ENCODE assay signal across 8 cellular contexts in the genomic region with DNA sequence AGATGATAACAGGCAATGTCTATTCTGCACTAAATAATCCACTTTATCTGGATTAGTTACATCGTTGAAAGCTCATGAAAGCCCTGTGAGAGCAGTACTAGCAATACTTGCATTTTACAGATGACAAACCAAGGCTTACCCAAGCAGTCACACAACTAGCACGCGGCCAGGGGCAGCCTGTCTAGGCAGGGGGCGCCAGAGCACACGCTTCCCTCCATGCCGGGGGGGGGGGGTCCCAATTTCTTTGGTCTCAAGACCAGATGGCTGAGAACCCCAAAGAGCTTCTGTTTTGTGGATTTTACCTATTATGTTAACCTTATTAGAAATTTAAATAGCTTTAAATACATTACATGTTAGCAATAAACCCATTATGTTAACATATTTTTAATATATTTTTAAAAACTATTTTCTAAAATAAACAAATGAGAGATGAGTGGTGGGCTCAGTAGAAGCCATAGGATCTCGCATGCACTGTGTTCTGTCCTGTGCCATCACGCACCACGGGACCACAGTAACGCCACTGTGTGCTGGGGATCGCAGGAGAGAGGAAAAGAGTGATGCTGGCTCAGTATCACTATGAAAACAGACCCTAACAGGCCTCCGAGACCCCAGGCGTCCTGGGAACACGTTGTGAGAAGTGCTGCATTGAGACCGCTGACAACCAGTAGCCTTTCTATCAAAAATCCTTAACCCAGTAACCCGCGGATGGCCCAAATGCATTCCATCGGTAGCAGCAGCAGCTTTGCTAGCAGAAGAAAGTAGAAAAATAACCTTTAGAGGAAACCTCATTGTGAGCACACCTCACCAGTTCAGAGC. TPM values are rescaled to one million over a fixed set of nuclear protein-coding genes. Genes with fewer than 3 reads are reported as not detected.
A peak's percentile ranks its signal among the peaks of the same experiment; 100 is the strongest.
DNase-seq lines count a peak whose midpoint lies in the region; ATAC-seq, FAIRE-seq and TF ChIP-seq lines count a peak whose summit lies in the region.

No MANE protein-coding gene starts in this region.

- H3K27me3 Mint-ChIP-seq in activated T-helper 2 cell treated with anti-CD3 and anti-CD28 coated beads, Interferon-gamma antibody, Interleukin-2, Interleukin-4, amounts not matched to agents 10 μg/mL and 5 μg/mL and 100 μg/mL, durations not matched to agents 14 hours and 24 hours and 36 hours (ENCODE audit: low read depth) = peaks cover 28% of the 10 kb centered on the region

- TF ChIP-seq POLR2A in H1 (IDR thresholded peaks at IDR 0.05; ENCODE audit: control extremely low read depth in 1 of 2, low read depth in 2 of 2, low read length in 2 of 2) = no peak

- peak; percentile 66 for ATAC-seq in GM21529 (IDR thresholded peaks at IDR 0.05; ENCODE audit: unreplicated experiment)
- peak; percentile 75 for ATAC-seq in mucosa of descending colon
- ATAC-seq in GM21619 (IDR thresholded peaks at IDR 0.05; ENCODE audit: unreplicated experiment) = no peak

- H3K4me2 ChIP-seq in H1 (ENCODE audit: insufficient read depth in 1 of 2, low read depth in 2 of 2, low read length in 2 of 2) = no peak overlapping the region

- H2AK5ac ChIP-seq in H1 (ENCODE audit: low read depth, low read length) = peak overlapping the region; percentile 43; the same call in 1 of the 2 replicates

- H2BK12ac ChIP-seq in H1 (ENCODE audit: low read depth, low read length) = peak overlapping the region; percentile 77; the same call in 1 of the 2 replicates

- TF ChIP-seq EP300 in H1 (IDR thresholded peaks at IDR 0.05; ENCODE audit: borderline replicate concordance in 1 of 2, low read depth in 2 of 2, low read length in 2 of 2) = no peak

- in situ Hi-C loops in G401 (cut with HindIII; ENCODE audit: low sequenced_read_pairs) = no loop called here

- H2BK15ac ChIP-seq in H1 (ENCODE audit: low read length) = 0 out of 2 replicates have a peak overlapping the region, but pooled peaks have one; percentile 95

- no peaks in the 10 kb centered on the region for H3K79me1 ChIP-seq in H1 (ENCODE audit: low read depth, low read length)

- H3K27me3 ChIP-seq in H1 (replicated peaks in 1 of 4; ENCODE audit: control insufficient read depth in 3 of 4, extremely low read depth in 1 of 4, insufficient read depth in 3 of 4, low read length in 3 of 4) = peaks cover 9 to 21% (median 20%) of the 10 kb centered on the region in 4 experiments

- no peak overlapping the region for H2BK5ac ChIP-seq in H1 (ENCODE audit: low read depth, low read length)

- no peak overlapping the region for H3K18ac ChIP-seq in H1 (ENCODE audit: extremely low read depth, low read length)

- no peak for FAIRE-seq in H1 (lab: Jason Lieb, UNC)

- H3K4me3 Mint-ChIP-seq in activated T-helper 2 cell treated with anti-CD3 and anti-CD28 coated beads, Interferon-gamma antibody, Interleukin-2, Interleukin-4, amounts not matched to agents 10 μg/mL and 5 μg/mL and 100 μg/mL, durations not matched to agents 14 hours and 24 hours and 36 hours (ENCODE audit: low read depth) = no peak overlapping the region

- no peaks in the 10 kb centered on the region for H3K36me3 Mint-ChIP-seq in activated T-helper 2 cell treated with anti-CD3 and anti-CD28 coated beads, Interferon-gamma antibody, Interleukin-2, Interleukin-4, amounts not matched to agents 10 μg/mL and 5 μg/mL and 100 μg/mL, durations not matched to agents 14 hours and 24 hours and 36 hours (ENCODE audit: low read depth)

- intact Hi-C loops in mucosa of descending colon (cut with DNase I, micrococcal nuclease) = loop anchor here in 1 of 2 donors (5.0 kb wide), 1 partner anchor 89 kb away; no protein-coding TSS in a partner anchor
- intact Hi-C loops in activated T-helper 2 cell treated with anti-CD3 and anti-CD28 coated beads, Interferon-gamma antibody, Interleukin-2, Interleukin-4, amounts not matched to agents 10 μg/mL and 5 μg/mL and 100 μg/mL, durations not matched to agents 14 hours and 24 hours and 36 hours (cut with micrococcal nuclease) = loop anchor here (1.0 kb wide), 2 partner anchors 70 to 88 kb away; no protein-coding TSS in a partner anchor

- H3K36me3 ChIP-seq in H1 (ENCODE audit: control insufficient read depth in 2 of 4, insufficient read depth in 4 of 4, low read length in 3 of 4) (no peaks in the 10 kb centered on the region), mucosa of descending colon (ENCODE audit: low read depth) (no peaks in the 10 kb centered on the region)

- H3K9ac ChIP-seq in H1 (replicated peaks in 1 of 4; ENCODE audit: extremely low read depth in 1 of 4, low read depth in 3 of 4, low read length in 3 of 4) = no peak overlapping the region

- H3K23ac ChIP-seq in H1 (ENCODE audit: insufficient read length) = no peak overlapping the region

- H3K27ac ChIP-seq in VCaP (no peak overlapping the region), H1 (ENCODE audit: low read depth, low read length) (no peak overlapping the region)

- no peaks in the 10 kb centered on the region for H3K4me1 Mint-ChIP-seq in activated T-helper 2 cell treated with anti-CD3 and anti-CD28 coated beads, Interferon-gamma antibody, Interleukin-2, Interleukin-4, amounts not matched to agents 10 μg/mL and 5 μg/mL and 100 μg/mL, durations not matched to agents 14 hours and 24 hours and 36 hours (ENCODE audit: low read depth)

- CTCF ChIA-PET in H1 (lab: Charles Lee; ENCODE audit: partially characterized antibody) = interaction anchor here (0.6 to 8.2 kb wide), 44 partner anchors 9 to 1238 kb away, joined by 3 to 120 read pairs (median 4); no protein-coding TSS in a partner anchor

- H3K4me1 ChIP-seq in H1 (replicated peaks in 1 of 4; ENCODE audit: control insufficient read depth in 3 of 4, insufficient read depth in 4 of 4, low read length in 3 of 4) = peaks cover 0 to 4% (median 1%) of the 10 kb centered on the region in 4 experiments; a peak in 1 of 7 replicates
- H3K4me1 ChIP-seq in mucosa of descending colon (ENCODE audit: low read depth) = peaks cover 1% of the 10 kb centered on the region

- no peak overlapping the region for H4K5ac ChIP-seq in H1 (ENCODE audit: insufficient read length, low read depth, low read length)

- H3K56ac ChIP-seq in H1 (replicated peaks; ENCODE audit: insufficient read length, low read depth, low read length) = no peak overlapping the region

- H3K9me3 ChIP-seq in H1 (ENCODE audit: insufficient read depth in 2 of 2, low read depth in 1 of 2, low read length in 1 of 2) (no peaks in the 10 kb centered on the region), mucosa of descending colon (no peaks in the 10 kb centered on the region)

- H3K27ac Mint-ChIP-seq in activated T-helper 2 cell treated with anti-CD3 and anti-CD28 coated beads, Interferon-gamma antibody, Interleukin-2, Interleukin-4, amounts not matched to agents 10 μg/mL and 5 μg/mL and 100 μg/mL, durations not matched to agents 14 hours and 24 hours and 36 hours = no peak overlapping the region

- no peak overlapping the region for H3K14ac ChIP-seq in H1 (ENCODE audit: insufficient read length)

- H2BK120ac ChIP-seq in H1 (replicated peaks; ENCODE audit: low read depth, low read length) = no peak overlapping the region

- no peaks in the 10 kb centered on the region for H3K79me2 ChIP-seq in H1 (ENCODE audit: control insufficient read depth in 1 of 2, insufficient read depth in 2 of 2, low read length in 2 of 2)

- no peak overlapping the region for H4K91ac ChIP-seq in H1 (replicated peaks; ENCODE audit: insufficient read length, low read length)

- H3K23me2 ChIP-seq in H1 (ENCODE audit: low read depth, low read length) = no peaks in the 10 kb centered on the region; the same call in 1 of the 2 replicates

- DNase-seq in G401 (ENCODE audit: low spot score) = peak; percentile 21
- DNase-seq in H1 (ENCODE audit: low read depth in 1 of 2, low spot score in 2 of 2) = peak in 1 of 2 experiments; percentile 65
- DNase-seq in mucosa of descending colon = peak in 2 of 3 donors; percentile 40 to 50
- DNase-seq in activated T-helper 2 cell treated with anti-CD3 and anti-CD28 coated beads, Interferon-gamma antibody, Interleukin-2, Interleukin-4, amounts not matched to agents 10 μg/mL and 5 μg/mL and 100 μg/mL, durations not matched to agents 14 hours and 24 hours and 36 hours (ENCODE audit: low spot score) = no peak

- 54% methylated on average over 18 of the region's 18 CpGs; no CpG with 5 or more reads in 1 of the 2 experiments for WGBS in H1 (ENCODE audit: extremely low coverage in 1 of 2, insufficient coverage in 1 of 2, insufficient read length in 1 of 2, insufficient replicate concordance in 2 of 2, low coverage in 1 of 2, low lambda C conversion rate in 2 of 2, missing lambda C conversion rate in 1 of 2), 2 experiments

- peak overlapping the region; percentile 81; the same call in 1 of the 2 replicates for H2AFZ ChIP-seq in H1 (ENCODE audit: low read length)

- H4K8ac ChIP-seq in H1 (ENCODE audit: extremely low read depth, insufficient read depth, low read length) = no peak overlapping the region

- H3K4ac ChIP-seq in H1 (replicated peaks; ENCODE audit: insufficient read length, low read depth, low read length) = no peak overlapping the region

- POLR2A ChIA-PET in H1 (lab: Charles Lee; ENCODE audit: partially characterized antibody) = interaction anchor here (0.6 to 0.7 kb wide), 2 partner anchors 10 to 70 kb away, joined by 3 read pairs; no protein-coding TSS in a partner anchor

- no peaks in the 10 kb centered on the region for H3K9me3 Mint-ChIP-seq in activated T-helper 2 cell treated with anti-CD3 and anti-CD28 coated beads, Interferon-gamma antibody, Interleukin-2, Interleukin-4, amounts not matched to agents 10 μg/mL and 5 μg/mL and 100 μg/mL, durations not matched to agents 14 hours and 24 hours and 36 hours

- peak; percentile 82 to 85 for TF ChIP-seq RAD21 in H1 (IDR thresholded peaks at IDR 0.05 in 1 of 2, conservative IDR thresholded peaks at IDR 0.05 in 1 of 2; ENCODE audit: low read depth in 2 of 2, low read length in 2 of 2)

- TF ChIP-seq CTCF in LNCAP (IDR thresholded peaks at IDR 0.05) (peak; percentile 59), VCaP (conservative IDR thresholded peaks at IDR 0.05) (peak; percentile 66), H1 (IDR thresholded peaks at IDR 0.05; ENCODE audit: control extremely low read depth in 1 of 3, insufficient read depth in 1 of 3, low read depth in 1 of 3, low read length in 3 of 3) (peak; percentile 78 to 88 (median 82)), mucosa of descending colon (IDR thresholded peaks at IDR 0.05) (no peak)

- peaks cover 0 to 3% of the 10 kb centered on the region in 2 experiments for H4K20me1 ChIP-seq in H1 (replicated peaks in 1 of 2; ENCODE audit: control insufficient read depth in 1 of 2, insufficient read depth in 2 of 2, low read length in 2 of 2)

- H3K4me3 ChIP-seq in H1 (ENCODE audit: extremely low read depth in 1 of 4, insufficient read depth in 2 of 4, low read depth in 3 of 4, low read length in 4 of 4) = no peak overlapping the region
- no peak overlapping the region for H3K4me3 ChIP-seq in mucosa of descending colon

- no peak overlapping the region for H2BK20ac ChIP-seq in H1 (ENCODE audit: low read length)

RNA-seq across cellular contexts. Expression of a gene that starts 5.3 kb away (rescaled TPM):
- total RNA-seq in G401 (2014; rRNA removed; shearing (Covaris generic)) = not detected in 2 replicates
- 0.19 and 0.23 TPM in 2 replicates for total RNA-seq in H1 (2021; fragmentation: NEBNext Ultra II Directional; extraction: Animal tissue kit (Norgen Biotek cat#: 25700))
- polyA plus RNA-seq in H1 (2011; rRNA removed) = 0.08 and 0.16 TPM in 2 replicates
- 0.13 TPM for polyA plus RNA-seq in H1 (2011; cell fraction: cytosol; rRNA removed)
- 0.17 TPM for polyA plus RNA-seq in H1 (2011; cell fraction: nucleus; rRNA removed)
- 0.11 to 0.25 TPM (median 0.18 TPM) in 3 of 4 replicates, not detected in the other for polyA plus RNA-seq in H1 (2012, experiment 1 of 2)
- 0.12 TPM for polyA plus RNA-seq in H1 (2012, experiment 2 of 2)
- polyA plus RNA-seq in H1 (2013, experiment 1 of 2) = 0.18 TPM
- polyA plus RNA-seq in H1 (2013, experiment 2 of 2) = 0.26 TPM
- 0.09 and 0.10 TPM in 2 replicates for polyA minus RNA-seq in H1 (2011; rRNA and poly(A)+ RNA removed)
- 2.0 TPM for polyA minus RNA-seq in H1 (2011; cell fraction: cytosol; rRNA and poly(A)+ RNA removed)
- 0.80 TPM for polyA minus RNA-seq in H1 (2011; cell fraction: nucleus; rRNA and poly(A)+ RNA removed)
- total RNA-seq in mucosa of descending colon = under 1 TPM in 1 of 3 donors, not detected in 2; 0.13 TPM
- total RNA-seq in activated T-helper 2 cell treated with anti-CD3 and anti-CD28 coated beads, Interferon-gamma antibody, Interleukin-2, Interleukin-4, amounts not matched to agents 10 μg/mL and 5 μg/mL and 100 μg/mL, durations not matched to agents 14 hours and 24 hours and 36 hours = 0.14 and 0.25 TPM in 2 replicates

RNA-seq across cellular contexts. Expression of a gene that starts 28.9 kb away (rescaled TPM):
- 28.1 and 32.6 TPM in 2 replicates for total RNA-seq in G401 (2014; rRNA removed; shearing (Covaris generic))
- total RNA-seq in H1 (2021; fragmentation: NEBNext Ultra II Directional; extraction: Animal tissue kit (Norgen Biotek cat#: 25700)) = 50.6 and 52.3 TPM in 2 replicates
- polyA plus RNA-seq in H1 (2011; rRNA removed) = 67.8 and 76.1 TPM in 2 replicates
- polyA plus RNA-seq in H1 (2011; cell fraction: cytosol; rRNA removed) = 63.0 TPM
- 23.3 TPM for polyA plus RNA-seq in H1 (2011; cell fraction: nucleus; rRNA removed)
- 41.5 to 56.7 TPM (median 45.1 TPM) in 4 replicates for polyA plus RNA-seq in H1 (2012, experiment 1 of 2)
- 31.3 TPM for polyA plus RNA-seq in H1 (2012, experiment 2 of 2)
- 81.1 TPM for polyA plus RNA-seq in H1 (2013, experiment 1 of 2)
- 100 TPM for polyA plus RNA-seq in H1 (2013, experiment 2 of 2)
- polyA minus RNA-seq in H1 (2011; rRNA and poly(A)+ RNA removed) = 27.1 and 29.1 TPM in 2 replicates
- 12.5 TPM for polyA minus RNA-seq in H1 (2011; cell fraction: cytosol; rRNA and poly(A)+ RNA removed)
- 30.6 TPM for polyA minus RNA-seq in H1 (2011; cell fraction: nucleus; rRNA and poly(A)+ RNA removed)
- total RNA-seq in mucosa of descending colon = 10 to 100 TPM; 40.4 to 67.5 (median 53.3) TPM
- 54.5 and 59.5 TPM in 2 replicates for total RNA-seq in activated T-helper 2 cell treated with anti-CD3 and anti-CD28 coated beads, Interferon-gamma antibody, Interleukin-2, Interleukin-4, amounts not matched to agents 10 μg/mL and 5 μg/mL and 100 μg/mL, durations not matched to agents 14 hours and 24 hours and 36 hours
